ENCODE assay signal across 1 cellular context in the genomic region with DNA sequence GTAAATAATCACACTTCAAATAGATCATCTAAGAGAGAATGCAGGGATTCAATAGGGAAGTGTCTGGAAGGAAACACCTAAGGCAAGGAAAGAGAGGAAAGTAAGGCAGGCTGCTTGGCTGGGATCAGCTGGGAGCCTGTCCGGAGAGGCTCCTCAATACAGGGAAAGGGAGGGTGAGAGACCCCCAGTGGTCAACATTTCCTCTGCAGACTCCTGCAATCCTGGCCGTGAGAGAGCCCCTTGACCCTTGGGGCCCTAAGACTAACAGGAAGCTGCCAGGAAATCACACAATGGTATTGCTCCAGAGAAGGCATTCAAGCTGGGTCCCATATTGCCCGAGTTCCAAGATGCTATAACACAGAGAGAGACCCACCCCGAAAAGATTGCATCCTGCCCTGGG.
TF ChIP-seq lines count a peak whose summit lies in the region.

No MANE protein-coding gene starts in this region.

TF ChIP-seq in GM23338, 12 proteins besides CTCF, POLR2A, EP300 and RAD21 (continued from another document):
- TF ChIP-seq, protein P1, sequence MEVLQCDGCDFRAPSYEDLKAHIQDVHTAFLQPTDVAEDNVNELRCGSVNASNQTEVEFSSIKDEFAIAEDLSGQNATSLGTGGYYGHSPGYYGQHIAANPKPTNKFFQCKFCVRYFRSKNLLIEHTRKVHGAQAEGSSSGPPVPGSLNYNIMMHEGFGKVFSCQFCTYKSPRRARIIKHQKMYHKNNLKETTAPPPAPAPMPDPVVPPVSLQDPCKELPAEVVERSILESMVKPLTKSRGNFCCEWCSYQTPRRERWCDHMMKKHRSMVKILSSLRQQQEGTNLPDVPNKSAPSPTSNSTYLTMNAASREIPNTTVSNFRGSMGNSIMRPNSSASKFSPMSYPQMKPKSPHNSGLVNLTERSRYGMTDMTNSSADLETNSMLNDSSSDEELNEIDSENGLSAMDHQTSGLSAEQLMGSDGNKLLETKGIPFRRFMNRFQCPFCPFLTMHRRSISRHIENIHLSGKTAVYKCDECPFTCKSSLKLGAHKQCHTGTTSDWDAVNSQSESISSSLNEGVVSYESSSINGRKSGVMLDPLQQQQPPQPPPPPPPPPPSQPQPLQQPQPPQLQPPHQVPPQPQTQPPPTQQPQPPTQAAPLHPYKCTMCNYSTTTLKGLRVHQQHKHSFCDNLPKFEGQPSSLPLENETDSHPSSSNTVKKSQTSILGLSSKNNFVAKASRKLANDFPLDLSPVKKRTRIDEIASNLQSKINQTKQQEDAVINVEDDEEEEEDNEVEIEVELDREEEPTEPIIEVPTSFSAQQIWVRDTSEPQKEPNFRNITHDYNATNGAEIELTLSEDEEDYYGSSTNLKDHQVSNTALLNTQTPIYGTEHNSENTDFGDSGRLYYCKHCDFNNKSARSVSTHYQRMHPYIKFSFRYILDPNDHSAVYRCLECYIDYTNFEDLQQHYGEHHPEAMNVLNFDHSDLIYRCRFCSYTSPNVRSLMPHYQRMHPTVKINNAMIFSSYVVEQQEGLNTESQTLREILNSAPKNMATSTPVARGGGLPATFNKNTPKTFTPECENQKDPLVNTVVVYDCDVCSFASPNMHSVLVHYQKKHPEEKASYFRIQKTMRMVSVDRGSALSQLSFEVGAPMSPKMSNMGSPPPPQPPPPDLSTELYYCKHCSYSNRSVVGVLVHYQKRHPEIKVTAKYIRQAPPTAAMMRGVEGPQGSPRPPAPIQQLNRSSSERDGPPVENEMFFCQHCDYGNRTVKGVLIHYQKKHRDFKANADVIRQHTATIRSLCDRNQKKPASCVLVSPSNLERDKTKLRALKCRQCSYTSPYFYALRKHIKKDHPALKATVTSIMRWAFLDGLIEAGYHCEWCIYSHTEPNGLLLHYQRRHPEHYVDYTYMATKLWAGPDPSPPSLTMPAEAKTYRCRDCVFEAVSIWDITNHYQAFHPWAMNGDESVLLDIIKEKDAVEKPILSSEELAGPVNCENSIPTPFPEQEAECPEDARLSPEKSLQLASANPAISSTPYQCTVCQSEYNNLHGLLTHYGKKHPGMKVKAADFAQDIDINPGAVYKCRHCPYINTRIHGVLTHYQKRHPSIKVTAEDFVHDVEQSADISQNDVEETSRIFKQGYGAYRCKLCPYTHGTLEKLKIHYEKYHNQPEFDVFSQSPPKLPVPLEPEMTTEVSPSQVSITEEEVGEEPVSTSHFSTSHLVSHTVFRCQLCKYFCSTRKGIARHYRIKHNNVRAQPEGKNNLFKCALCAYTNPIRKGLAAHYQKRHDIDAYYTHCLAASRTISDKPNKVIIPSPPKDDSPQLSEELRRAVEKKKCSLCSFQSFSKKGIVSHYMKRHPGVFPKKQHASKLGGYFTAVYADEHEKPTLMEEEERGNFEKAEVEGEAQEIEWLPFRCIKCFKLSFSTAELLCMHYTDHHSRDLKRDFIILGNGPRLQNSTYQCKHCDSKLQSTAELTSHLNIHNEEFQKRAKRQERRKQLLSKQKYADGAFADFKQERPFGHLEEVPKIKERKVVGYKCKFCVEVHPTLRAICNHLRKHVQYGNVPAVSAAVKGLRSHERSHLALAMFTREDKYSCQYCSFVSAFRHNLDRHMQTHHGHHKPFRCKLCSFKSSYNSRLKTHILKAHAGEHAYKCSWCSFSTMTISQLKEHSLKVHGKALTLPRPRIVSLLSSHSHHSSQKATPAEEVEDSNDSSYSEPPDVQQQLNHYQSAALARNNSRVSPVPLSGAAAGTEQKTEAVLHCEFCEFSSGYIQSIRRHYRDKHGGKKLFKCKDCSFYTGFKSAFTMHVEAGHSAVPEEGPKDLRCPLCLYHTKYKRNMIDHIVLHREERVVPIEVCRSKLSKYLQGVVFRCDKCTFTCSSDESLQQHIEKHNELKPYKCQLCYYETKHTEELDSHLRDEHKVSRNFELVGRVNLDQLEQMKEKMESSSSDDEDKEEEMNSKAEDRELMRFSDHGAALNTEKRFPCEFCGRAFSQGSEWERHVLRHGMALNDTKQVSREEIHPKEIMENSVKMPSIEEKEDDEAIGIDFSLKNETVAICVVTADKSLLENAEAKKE (CRISPR knock-in tag; IDR thresholded peaks at IDR 0.05) = no peak
- TF ChIP-seq JUNB (IDR thresholded peaks at IDR 0.05; ENCODE audit: unreplicated experiment) = no peak
- TF ChIP-seq, protein P2, sequence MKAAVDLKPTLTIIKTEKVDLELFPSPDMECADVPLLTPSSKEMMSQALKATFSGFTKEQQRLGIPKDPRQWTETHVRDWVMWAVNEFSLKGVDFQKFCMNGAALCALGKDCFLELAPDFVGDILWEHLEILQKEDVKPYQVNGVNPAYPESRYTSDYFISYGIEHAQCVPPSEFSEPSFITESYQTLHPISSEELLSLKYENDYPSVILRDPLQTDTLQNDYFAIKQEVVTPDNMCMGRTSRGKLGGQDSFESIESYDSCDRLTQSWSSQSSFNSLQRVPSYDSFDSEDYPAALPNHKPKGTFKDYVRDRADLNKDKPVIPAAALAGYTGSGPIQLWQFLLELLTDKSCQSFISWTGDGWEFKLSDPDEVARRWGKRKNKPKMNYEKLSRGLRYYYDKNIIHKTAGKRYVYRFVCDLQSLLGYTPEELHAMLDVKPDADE (IDR thresholded peaks at IDR 0.05) = no peak
- TF ChIP-seq EZH2phosphoT487 (IDR thresholded peaks at IDR 0.05; ENCODE audit: unreplicated experiment) = no peak
- TF ChIP-seq CREB1 (CRISPR knock-in tag; IDR thresholded peaks at IDR 0.05; ENCODE audit: low read depth) = no peak
